ENCODE assay signal across 11 cellular contexts in genomic region chr14:91390165-91390778, GRCh38. TPM values are rescaled to one million over a fixed set of nuclear protein-coding genes. Genes with fewer than 3 reads are reported as not detected.
DNase-seq lines count a peak whose midpoint lies in the region; ATAC-seq and TF ChIP-seq lines count a peak whose summit lies in the region.
"Had no signal": no experiment of that assay in that cellular context is flagged by ENCODE, and none has a peak within 500 bp of the region (broad histone marks: within the 10 kb centered on the region; RNA-seq: fewer than 3 reads in every experiment).

No MANE protein-coding gene starts in this region.

- H3K4me1 Mint-ChIP-seq in CD8-positive, alpha-beta T cell (ENCODE audit: low read depth), result peaks cover 89% of the 10 kb centered on the region
- H3K4me1 Mint-ChIP-seq in activated CD4-positive, alpha-beta memory T cell treated with anti-CD3 and anti-CD28 coated beads for 36 hours (ENCODE audit: low read depth), result peaks cover 86% of the 10 kb centered on the region
- H3K4me1 Mint-ChIP-seq in naive B cell, result peaks cover 53 to 87% (median 77%) of the 10 kb centered on the region in 3 donors

- peak overlapping the region; percentile 12 for H3K27ac ChIP-seq in CD8-positive, alpha-beta T cell (ENCODE audit: low read depth, low read length)
- H3K27ac ChIP-seq in MM.1S (ENCODE audit: low read length) (peak overlapping the region; percentile 94), upper lobe of left lung (peak overlapping the region in 1 of 4 donors; percentile 17), psoas muscle (no peak overlapping the region)
- H3K27ac ChIP-seq: thoracic aorta had no signal

- H3K4me3 ChIP-seq in CD8-positive, alpha-beta T cell (ENCODE audit: low read depth, low read length), result no peak overlapping the region
- H3K4me3 ChIP-seq in MM.1S (ENCODE audit: low read length), result no peak overlapping the region
- no peak overlapping the region for H3K4me3 ChIP-seq in upper lobe of left lung
- H3K4me3 ChIP-seq in psoas muscle, result no peak overlapping the region
- H3K4me3 ChIP-seq: thoracic aorta had no signal

- peak in 2 of 7 experiments; percentile 50 to 62 for DNase-seq in CD8-positive, alpha-beta T cell
- DNase-seq in MM.1S (no peak), naive B cell (no peak), upper lobe of left lung (no peak), psoas muscle (no peak), AG20443 (ENCODE audit: low spot score) (no peak)
- peak; percentile 56 for DNase-seq in activated CD4-positive, alpha-beta memory T cell treated with anti-CD3 and anti-CD28 coated beads for 36 hours
- DNase-seq: Caco-2 had no signal

- peaks cover 100% of the 10 kb centered on the region for H3K79me2 ChIP-seq in MM.1S (ENCODE audit: low read length)

- TF ChIP-seq POLR2A in upper lobe of left lung (IDR thresholded peaks at IDR 0.05), result no peak

- intact Hi-C loops in CD8-positive, alpha-beta T cell (cut with DNase I, micrococcal nuclease), result loop anchor here in 1 of 2 experiments (2.0 kb wide), 1 partner anchor 15 kb away; no protein-coding TSS in a partner anchor
- intact Hi-C loops in activated CD4-positive, alpha-beta memory T cell treated with anti-CD3 and anti-CD28 coated beads for 36 hours (cut with micrococcal nuclease), result loop anchor here (1.0 kb wide), 1 partner anchor 26 kb away; no protein-coding TSS in a partner anchor
- intact Hi-C loops in psoas muscle (cut with DNase I), result no loop called here

- peaks cover 93% of the 10 kb centered on the region for H3K4me1 ChIP-seq in CD8-positive, alpha-beta T cell (ENCODE audit: insufficient read depth, low read length)
- H3K4me1 ChIP-seq in MM.1S (ENCODE audit: low read length), result peaks cover 78% of the 10 kb centered on the region
- peaks cover 14 to 62% (median 34%) of the 10 kb centered on the region in 4 donors for H3K4me1 ChIP-seq in upper lobe of left lung
- no peaks in the 10 kb centered on the region for H3K4me1 ChIP-seq in psoas muscle
- H3K4me1 ChIP-seq: Caco-2 had no signal

- H3K36me3 ChIP-seq in CD8-positive, alpha-beta T cell (ENCODE audit: insufficient read depth, low read length), result no peaks in the 10 kb centered on the region
- H3K36me3 ChIP-seq in MM.1S (replicated peaks; ENCODE audit: insufficient read depth, low read length) (no peaks in the 10 kb centered on the region), upper lobe of left lung (no peaks in the 10 kb centered on the region), psoas muscle (ENCODE audit: insufficient read depth in 1 of 2, low read depth in 1 of 2) (no peaks in the 10 kb centered on the region)
- H3K36me3 ChIP-seq: thoracic aorta had no signal

- CTCF ChIA-PET in CD8-positive, alpha-beta T cell (lab: Charles Lee), result interaction anchor here (0.6 to 3.9 kb wide), 4 partner anchors 17 to 129 kb away, joined by 3 to 20 read pairs (median 4); no protein-coding TSS in a partner anchor
- CTCF ChIA-PET in activated CD4-positive, alpha-beta memory T cell treated with anti-CD3 and anti-CD28 coated beads for 36 hours (lab: Charles Lee), result no interaction called here

- ATAC-seq in CD8-positive, alpha-beta T cell, result peak; percentile 66
- ATAC-seq in naive B cell (ENCODE audit: low read depth in 2 of 2) (no peak), GM21723 (IDR thresholded peaks at IDR 0.05; ENCODE audit: unreplicated experiment) (no peak), upper lobe of left lung (ENCODE audit: low FRiP score in 2 of 2) (no peak), psoas muscle (no peak)
- ATAC-seq: left lobe of liver had no signal

- no peaks in the 10 kb centered on the region for H3K9me2 ChIP-seq in MM.1S (replicated peaks; ENCODE audit: insufficient read depth, low read length)

- peak overlapping the region; percentile 47 for H3K4me2 ChIP-seq in MM.1S (ENCODE audit: low read depth, low read length)

- H3K9ac ChIP-seq in MM.1S (ENCODE audit: low read length), result peak overlapping the region; percentile 60

- peak overlapping the region; percentile 74 for H3K4me3 Mint-ChIP-seq in CD8-positive, alpha-beta T cell
- peak overlapping the region; percentile 28 for H3K4me3 Mint-ChIP-seq in activated CD4-positive, alpha-beta memory T cell treated with anti-CD3 and anti-CD28 coated beads for 36 hours
- H3K4me3 Mint-ChIP-seq in naive B cell, result peak overlapping the region in 6 of 8 donors; percentile 12 to 76 (median 58)

- no peaks in the 10 kb centered on the region for H3K27me3 Mint-ChIP-seq in CD8-positive, alpha-beta T cell (ENCODE audit: low read depth)
- no peaks in the 10 kb centered on the region for H3K27me3 Mint-ChIP-seq in activated CD4-positive, alpha-beta memory T cell treated with anti-CD3 and anti-CD28 coated beads for 36 hours
- no peaks in the 10 kb centered on the region for H3K27me3 Mint-ChIP-seq in naive B cell

- peaks cover 63% of the 10 kb centered on the region for H3F3A ChIP-seq in MM.1S (ENCODE audit: insufficient read depth, low read length)

- no peak for TF ChIP-seq CTCF in CD8-positive, alpha-beta T cell (IDR thresholded peaks at IDR 0.05)
- TF ChIP-seq CTCF in MM.1S (IDR thresholded peaks at IDR 0.05; ENCODE audit: low read length) (no peak), upper lobe of left lung (IDR thresholded peaks at IDR 0.05) (no peak), psoas muscle (IDR thresholded peaks at IDR 0.05) (no peak)

- H2AFZ ChIP-seq in MM.1S (ENCODE audit: low read length), result no peak overlapping the region

- H3K9me3 ChIP-seq in CD8-positive, alpha-beta T cell (ENCODE audit: low read length), result no peaks in the 10 kb centered on the region
- H3K9me3 ChIP-seq in MM.1S (replicated peaks; ENCODE audit: insufficient read depth, low read length) (no peaks in the 10 kb centered on the region), upper lobe of left lung (no peaks in the 10 kb centered on the region), psoas muscle (no peaks in the 10 kb centered on the region)
- H3K9me3 ChIP-seq: Caco-2, thoracic aorta had no signal

- no peaks in the 10 kb centered on the region for H4K20me1 ChIP-seq in MM.1S (ENCODE audit: insufficient read depth, low read length)

- POLR2A ChIA-PET in CD8-positive, alpha-beta T cell (lab: Charles Lee), result no interaction called here
- POLR2A ChIA-PET in activated CD4-positive, alpha-beta memory T cell treated with anti-CD3 and anti-CD28 coated beads for 36 hours (lab: Charles Lee), result interaction anchor here (1.0 to 1.6 kb wide), 2 partner anchors 12 to 21 kb away, joined by 3 read pairs; no protein-coding TSS in a partner anchor

- no peak for TF ChIP-seq EP300 in upper lobe of left lung (IDR thresholded peaks at IDR 0.05)

- peaks cover 51% of the 10 kb centered on the region for H3K36me3 Mint-ChIP-seq in CD8-positive, alpha-beta T cell
- H3K36me3 Mint-ChIP-seq in activated CD4-positive, alpha-beta memory T cell treated with anti-CD3 and anti-CD28 coated beads for 36 hours, result peaks cover 12% of the 10 kb centered on the region
- H3K36me3 Mint-ChIP-seq in naive B cell, result no peaks in the 10 kb centered on the region

- no peaks in the 10 kb centered on the region for H3K27me3 ChIP-seq in CD8-positive, alpha-beta T cell (ENCODE audit: insufficient read depth, low read length)
- H3K27me3 ChIP-seq in MM.1S (replicated peaks; ENCODE audit: insufficient read depth, low read length), result no peaks in the 10 kb centered on the region
- no peaks in the 10 kb centered on the region for H3K27me3 ChIP-seq in upper lobe of left lung
- peaks cover 0 to 3% (median 0%) of the 10 kb centered on the region in 3 donors for H3K27me3 ChIP-seq in psoas muscle (ENCODE audit: insufficient read depth in 3 of 3, low read length in 2 of 3)

- H3K27ac Mint-ChIP-seq in CD8-positive, alpha-beta T cell, result peak overlapping the region; percentile 90
- H3K27ac Mint-ChIP-seq in activated CD4-positive, alpha-beta memory T cell treated with anti-CD3 and anti-CD28 coated beads for 36 hours, result peak overlapping the region; percentile 75
- peak overlapping the region in 4 of 6 donors; percentile 69 to 84 (median 78) for H3K27ac Mint-ChIP-seq in naive B cell

- WGBS in upper lobe of left lung, 2 donors, result 63 to 67% methylated on average over 12 of the region's 12 CpGs
- 66 to 76% (median 69%) methylated on average over 12 of the region's 12 CpGs for WGBS in psoas muscle, 3 donors

- H3K9me3 Mint-ChIP-seq in CD8-positive, alpha-beta T cell, result no peaks in the 10 kb centered on the region
- no peaks in the 10 kb centered on the region for H3K9me3 Mint-ChIP-seq in activated CD4-positive, alpha-beta memory T cell treated with anti-CD3 and anti-CD28 coated beads for 36 hours
- H3K9me3 Mint-ChIP-seq in naive B cell, result no peaks in the 10 kb centered on the region

RNA-seq across cellular contexts. Expression of gene CCDC88C, which starts 27.3 kb away (rescaled TPM):
- 100 to 1,000 TPM; 266 to 273 TPM for total RNA-seq in CD8-positive, alpha-beta T cell
- 10 to 100 TPM; 73.0 to 74.7 TPM for total RNA-seq in activated CD4-positive, alpha-beta memory T cell treated with anti-CD3 and anti-CD28 coated beads for 36 hours
- polyA plus RNA-seq in naive B cell (ENCODE audit: low read depth in 6 of 6), result 10 to 100 TPM; 13.5 to 35.0 (median 15.8) TPM
- 100 to 1,000 TPM in 1 of 6 donors, 10 to 100 TPM in 5; 33.1 to 119 (median 54.5) TPM for total RNA-seq in upper lobe of left lung
- 1 to 10 TPM; 2.4 to 3.9 (median 2.9) TPM for total RNA-seq in psoas muscle
- 1 to 10 TPM in 2 of 3 donors, under 1 TPM in 1; 0.49 to 1.3 (median 1.2) TPM for polyA plus RNA-seq in psoas muscle

Comparison
In these comparisons a context has a peak if more than half of its experiments do, and no peak if none do; other contexts are left out.
1. RNA of gene CCDC88C, which starts 27.3 kb away (total RNA-seq): 266 to 273 TPM in CD8-positive, alpha-beta T cell, 73.0 to 74.7 TPM in activated CD4-positive, alpha-beta memory T cell treated with anti-CD3 and anti-CD28 coated beads for 36 hours and 33.1 to 119 TPM in upper lobe of left lung; 2.4 to 3.9 TPM in psoas muscle; every median in the first group is over 4 times any median in the second.
2. Peak in every context shown above with its lines, with median percentiles within 50 percentile points of each other: H3K27ac Mint-ChIP-seq and H3K4me3 Mint-ChIP-seq.